ENCODE assay signal across 14 cellular contexts in genomic region chr7:139844779-139845442, GRCh38. TPM values are rescaled to one million over a fixed set of nuclear protein-coding genes. Genes with fewer than 3 reads are reported as not detected.
DNase-seq lines count a peak whose midpoint lies in the region; ATAC-seq and TF ChIP-seq lines count a peak whose summit lies in the region.
"Had no signal": no experiment of that assay in that cellular context is flagged by ENCODE, and none has a peak within 500 bp of the region (broad histone marks: within the 10 kb centered on the region; RNA-seq: fewer than 3 reads in every experiment).

No MANE protein-coding gene starts in this region.

- peaks cover 0 to 16% (median 1%) of the 10 kb centered on the region in 4 donors for H3K4me1 Mint-ChIP-seq in CD4-positive, alpha-beta memory T cell

- H3K9ac ChIP-seq in Karpas-422 (ENCODE audit: low read length) = no peak overlapping the region
- H3K9ac ChIP-seq in PC-3 (ENCODE audit: low read length) = no peak overlapping the region

- H3K79me2 ChIP-seq in Karpas-422 (ENCODE audit: low read length) = no peaks in the 10 kb centered on the region
- H3K79me2 ChIP-seq in PC-3 (ENCODE audit: low read length) = no peaks in the 10 kb centered on the region
- no peaks in the 10 kb centered on the region for H3K79me2 ChIP-seq in hepatocyte
- no peaks in the 10 kb centered on the region for H3K79me2 ChIP-seq in osteoblast (ENCODE audit: insufficient read depth, low read length)

- peaks cover 0 to 2% of the 10 kb centered on the region in 2 donors for H3K27me3 Mint-ChIP-seq in CD4-positive, alpha-beta memory T cell

- POLR2A ChIA-PET in PC-3 (lab: Charles Lee; ENCODE audit: unreplicated experiment) = no interaction called here
- POLR2A ChIA-PET in CD4-positive, alpha-beta memory T cell (lab: Charles Lee; ENCODE audit: partially characterized antibody) = no interaction called here

- peak overlapping the region in 1 of 7 donors; percentile 23 for H3K27ac Mint-ChIP-seq in CD4-positive, alpha-beta memory T cell

- ATAC-seq in PC-3 = peak; percentile 59

- no TSS peak for BruUV-seq in PC-3 (replicated peaks; lab: Mats Ljungman, UMichigan)

- 79% methylated on average over 4 of the region's 4 CpGs for WGBS in hepatocyte (ENCODE audit: low lambda C conversion rate, missing lambda C conversion rate)

- H3K27ac ChIP-seq in Karpas-422 (ENCODE audit: low read length) (no peak overlapping the region), PC-3 (ENCODE audit: low read length) (no peak overlapping the region), hepatocyte (no peak overlapping the region), osteoblast (ENCODE audit: low read depth, low read length) (no peak overlapping the region)
- H3K27ac ChIP-seq in CD4-positive, alpha-beta memory T cell (ENCODE audit: low read depth, low read length) = no peak overlapping the region
- H3K27ac ChIP-seq: SJSA1 had no signal

- H2AFZ ChIP-seq in Karpas-422 (ENCODE audit: low read length) = no peak overlapping the region
- no peak overlapping the region for H2AFZ ChIP-seq in PC-3 (ENCODE audit: low read length)
- H2AFZ ChIP-seq in hepatocyte = no peak overlapping the region
- no peak overlapping the region for H2AFZ ChIP-seq in osteoblast (ENCODE audit: low read length)

- H3K4me3 Mint-ChIP-seq in CD4-positive, alpha-beta memory T cell = peak overlapping the region in 1 of 8 donors; percentile 50

- H3K9me2 ChIP-seq in Karpas-422 (replicated peaks; ENCODE audit: insufficient read depth, low read length) (no peaks in the 10 kb centered on the region), PC-3 (replicated peaks; ENCODE audit: low read length) (no peaks in the 10 kb centered on the region), hepatocyte (replicated peaks; ENCODE audit: insufficient read depth) (no peaks in the 10 kb centered on the region)

- H3K9me3 ChIP-seq in Karpas-422 (ENCODE audit: low read length) (no peaks in the 10 kb centered on the region), PC-3 (ENCODE audit: low read length) (no peaks in the 10 kb centered on the region), hepatocyte (ENCODE audit: low read depth) (no peaks in the 10 kb centered on the region), osteoblast (ENCODE audit: low read depth, low read length) (no peaks in the 10 kb centered on the region)
- no peaks in the 10 kb centered on the region for H3K9me3 ChIP-seq in CD4-positive, alpha-beta memory T cell (ENCODE audit: control insufficient read depth in 1 of 2, low read length in 2 of 2)

- no peak overlapping the region for H3K4me3 ChIP-seq in Karpas-422 (ENCODE audit: low read length)
- H3K4me3 ChIP-seq in PC-3 (ENCODE audit: low read length) = no peak overlapping the region
- H3K4me3 ChIP-seq in hepatocyte = no peak overlapping the region
- H3K4me3 ChIP-seq in osteoblast (ENCODE audit: insufficient read depth, low read length) = no peak overlapping the region
- no peak overlapping the region for H3K4me3 ChIP-seq in CD4-positive, alpha-beta memory T cell (ENCODE audit: low read length in 2 of 2)
- H3K4me3 ChIP-seq: SJSA1 had no signal

- H3K36me3 ChIP-seq in Karpas-422 (ENCODE audit: insufficient read depth, low read length) (no peaks in the 10 kb centered on the region), PC-3 (ENCODE audit: low read depth, low read length) (no peaks in the 10 kb centered on the region), hepatocyte (replicated peaks; ENCODE audit: insufficient read depth, low read depth) (no peaks in the 10 kb centered on the region), osteoblast (ENCODE audit: insufficient read depth, low read length) (no peaks in the 10 kb centered on the region)
- no peaks in the 10 kb centered on the region for H3K36me3 ChIP-seq in CD4-positive, alpha-beta memory T cell (ENCODE audit: insufficient read depth, low read length)
- H3K36me3 ChIP-seq: SJSA1 had no signal

- TF ChIP-seq CTCF in PC-3 (conservative IDR thresholded peaks at IDR 0.05; ENCODE audit: low read depth, low read length) = no peak
- TF ChIP-seq CTCF in hepatocyte (IDR thresholded peaks at IDR 0.05; ENCODE audit: poor library complexity) = no peak
- TF ChIP-seq CTCF in osteoblast (IDR thresholded peaks at IDR 0.05; ENCODE audit: extremely low read depth, low read depth, low read length) = no peak

- DNase-seq in Karpas-422 (peak; percentile 17), PC-3 (peak; percentile 14), hepatocyte (ENCODE audit: low spot score) (peak; percentile 28), osteoblast (ENCODE audit: insufficient read length, low spot score, missing footprints) (peak; percentile 10), HuH-7.5 (ENCODE audit: low spot score) (no peak), kidney tubule cell (ENCODE audit: low spot score) (no peak)
- no peak for DNase-seq in CD4-positive, alpha-beta memory T cell
- DNase-seq: H7, IMR-90, NCI-H1436, NCI-H2081 treated with DMSO at 0.1 percent for 48 hours, NCI-H524 had no signal

- CTCF ChIA-PET in PC-3 (lab: Charles Lee) = no interaction called here
- CTCF ChIA-PET in CD4-positive, alpha-beta memory T cell (lab: Charles Lee; ENCODE audit: partially characterized antibody) = no interaction called here

- intact Hi-C loops in PC-3 (cut with micrococcal nuclease) = no loop called here
- intact Hi-C loops in CD4-positive, alpha-beta memory T cell (cut with micrococcal nuclease) = no loop called here

- no peaks in the 10 kb centered on the region for H4K20me1 ChIP-seq in Karpas-422 (ENCODE audit: insufficient read depth, low read depth, low read length)
- H4K20me1 ChIP-seq in PC-3 (ENCODE audit: low read length) = no peaks in the 10 kb centered on the region
- H4K20me1 ChIP-seq in hepatocyte (ENCODE audit: insufficient read depth, poor library complexity, severe bottlenecking) = no peaks in the 10 kb centered on the region
- no peaks in the 10 kb centered on the region for H4K20me1 ChIP-seq in osteoblast (ENCODE audit: insufficient read depth, low read length)

- no peaks in the 10 kb centered on the region for H3K27me3 ChIP-seq in Karpas-422 (ENCODE audit: low read length)
- H3K27me3 ChIP-seq in PC-3 (ENCODE audit: low read length) = no peaks in the 10 kb centered on the region
- no peaks in the 10 kb centered on the region for H3K27me3 ChIP-seq in hepatocyte
- no peaks in the 10 kb centered on the region for H3K27me3 ChIP-seq in osteoblast (ENCODE audit: insufficient read depth, low read length)
- no peaks in the 10 kb centered on the region for H3K27me3 ChIP-seq in CD4-positive, alpha-beta memory T cell (ENCODE audit: insufficient read depth, low read length)
- H3K27me3 ChIP-seq: SJSA1 had no signal

- H3K36me3 Mint-ChIP-seq in CD4-positive, alpha-beta memory T cell = peaks cover 0 to 17% of the 10 kb centered on the region in 2 donors

- H3K9me3 Mint-ChIP-seq in CD4-positive, alpha-beta memory T cell = peaks cover 0 to 11% (median 0%) of the 10 kb centered on the region in 8 donors

- no peaks in the 10 kb centered on the region for H3K4me1 ChIP-seq in Karpas-422 (ENCODE audit: low read length)
- no peaks in the 10 kb centered on the region for H3K4me1 ChIP-seq in PC-3 (ENCODE audit: insufficient read depth, low read length)
- H3K4me1 ChIP-seq in hepatocyte (ENCODE audit: insufficient read depth) = no peaks in the 10 kb centered on the region
- H3K4me1 ChIP-seq in osteoblast (ENCODE audit: insufficient read depth, low read length) = no peaks in the 10 kb centered on the region
- no peaks in the 10 kb centered on the region for H3K4me1 ChIP-seq in CD4-positive, alpha-beta memory T cell (ENCODE audit: insufficient read depth, low read length)
- H3K4me1 ChIP-seq: SJSA1 had no signal

- no peak overlapping the region for H3K4me2 ChIP-seq in Karpas-422 (ENCODE audit: low read depth, low read length, poor library complexity, severe bottlenecking)
- no peak overlapping the region for H3K4me2 ChIP-seq in PC-3 (ENCODE audit: low read length)
- no peak overlapping the region for H3K4me2 ChIP-seq in hepatocyte
- H3K4me2 ChIP-seq in osteoblast (ENCODE audit: insufficient read depth, low read length) = no peak overlapping the region

- H3F3A ChIP-seq in PC-3 (ENCODE audit: low read length, unreplicated experiment) = no peaks in the 10 kb centered on the region

RNA-seq across cellular contexts. Expression of gene TBXAS1, which starts 15.8 kb away (rescaled TPM):
- total RNA-seq in Karpas-422 (2014; rRNA removed; shearing (Covaris generic); ENCODE audit: low replicate concordance) = not detected in 2 replicates
- total RNA-seq in PC-3 (2014; rRNA removed) (21.8 and 27.5 TPM in 2 replicates), hepatocyte (4.7 and 11.5 TPM in 2 replicates), osteoblast (0.59 and 0.72 TPM in 2 replicates)
- polyA plus RNA-seq in hepatocyte = 3.9 and 4.1 TPM in 2 replicates
- 10 to 100 TPM; 16.6 to 18.0 TPM for total RNA-seq in CD4-positive, alpha-beta memory T cell
- 10 to 100 TPM; 19.8 to 20.1 TPM for polyA plus RNA-seq in CD4-positive, alpha-beta memory T cell
- total RNA-seq: G401 had no signal

Comparison
In these comparisons a context has a peak if more than half of its experiments do, and no peak if none do; other contexts are left out.
1. DNase-seq: peak in Karpas-422 (single experiment), PC-3 (single experiment), hepatocyte (single experiment) and osteoblast (single experiment); none in HuH-7.5 (single experiment), kidney tubule cell (single experiment) and CD4-positive, alpha-beta memory T cell (0 of 5).